Comparison of ENCODE assay signal across 1 cellular context in the genomic region with DNA sequence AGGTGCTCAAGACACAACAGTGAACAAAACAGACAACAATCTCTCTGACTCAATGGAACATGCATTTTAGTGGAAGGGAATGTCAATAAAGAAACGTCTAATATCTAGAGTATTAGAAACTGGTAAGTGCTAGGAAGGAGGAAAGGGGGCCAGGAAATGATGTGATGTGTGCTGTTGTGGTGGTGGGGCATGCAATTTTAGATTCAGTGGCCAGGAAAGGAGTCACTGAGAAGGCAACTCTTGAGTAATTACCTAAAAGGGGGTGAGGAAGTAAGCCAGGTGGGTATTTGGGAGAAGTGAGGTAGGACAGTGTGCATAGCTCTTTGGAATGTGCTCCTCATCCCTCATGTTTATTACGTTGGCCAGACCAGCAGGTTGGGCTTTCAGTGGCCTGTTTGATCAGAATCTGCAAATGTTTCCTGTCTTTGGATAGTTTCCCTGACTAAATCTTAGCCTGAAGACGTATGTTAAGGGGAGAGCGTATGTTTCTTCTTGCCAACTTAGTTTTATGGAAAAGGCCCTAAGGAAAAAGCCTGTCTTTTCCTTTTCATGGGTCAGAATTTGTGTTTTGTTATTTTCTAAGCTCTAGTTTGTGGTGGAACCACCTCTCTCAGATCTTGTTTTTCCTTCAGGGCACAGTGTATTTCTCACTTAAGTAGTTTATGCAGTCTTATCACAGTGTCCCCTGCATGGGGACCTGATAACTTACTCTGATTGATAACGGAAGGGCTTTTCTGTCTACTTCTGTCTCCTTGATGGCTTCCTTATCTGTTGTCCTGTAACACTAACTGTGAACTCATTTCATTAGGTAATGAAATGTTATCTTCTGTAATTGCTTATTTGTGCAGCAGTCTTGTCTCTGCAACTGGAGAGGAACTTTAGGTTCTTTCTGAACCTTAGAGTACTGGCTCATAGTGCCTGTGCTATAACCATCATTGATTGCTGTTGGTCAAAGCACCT.
TF ChIP-seq lines count a peak whose summit lies in the region.

No MANE protein-coding gene starts in this region.

TF ChIP-seq in GM23338, 12 proteins besides CTCF, POLR2A, EP300 and RAD21 (continued from another document):
- TF ChIP-seq, protein P1, sequence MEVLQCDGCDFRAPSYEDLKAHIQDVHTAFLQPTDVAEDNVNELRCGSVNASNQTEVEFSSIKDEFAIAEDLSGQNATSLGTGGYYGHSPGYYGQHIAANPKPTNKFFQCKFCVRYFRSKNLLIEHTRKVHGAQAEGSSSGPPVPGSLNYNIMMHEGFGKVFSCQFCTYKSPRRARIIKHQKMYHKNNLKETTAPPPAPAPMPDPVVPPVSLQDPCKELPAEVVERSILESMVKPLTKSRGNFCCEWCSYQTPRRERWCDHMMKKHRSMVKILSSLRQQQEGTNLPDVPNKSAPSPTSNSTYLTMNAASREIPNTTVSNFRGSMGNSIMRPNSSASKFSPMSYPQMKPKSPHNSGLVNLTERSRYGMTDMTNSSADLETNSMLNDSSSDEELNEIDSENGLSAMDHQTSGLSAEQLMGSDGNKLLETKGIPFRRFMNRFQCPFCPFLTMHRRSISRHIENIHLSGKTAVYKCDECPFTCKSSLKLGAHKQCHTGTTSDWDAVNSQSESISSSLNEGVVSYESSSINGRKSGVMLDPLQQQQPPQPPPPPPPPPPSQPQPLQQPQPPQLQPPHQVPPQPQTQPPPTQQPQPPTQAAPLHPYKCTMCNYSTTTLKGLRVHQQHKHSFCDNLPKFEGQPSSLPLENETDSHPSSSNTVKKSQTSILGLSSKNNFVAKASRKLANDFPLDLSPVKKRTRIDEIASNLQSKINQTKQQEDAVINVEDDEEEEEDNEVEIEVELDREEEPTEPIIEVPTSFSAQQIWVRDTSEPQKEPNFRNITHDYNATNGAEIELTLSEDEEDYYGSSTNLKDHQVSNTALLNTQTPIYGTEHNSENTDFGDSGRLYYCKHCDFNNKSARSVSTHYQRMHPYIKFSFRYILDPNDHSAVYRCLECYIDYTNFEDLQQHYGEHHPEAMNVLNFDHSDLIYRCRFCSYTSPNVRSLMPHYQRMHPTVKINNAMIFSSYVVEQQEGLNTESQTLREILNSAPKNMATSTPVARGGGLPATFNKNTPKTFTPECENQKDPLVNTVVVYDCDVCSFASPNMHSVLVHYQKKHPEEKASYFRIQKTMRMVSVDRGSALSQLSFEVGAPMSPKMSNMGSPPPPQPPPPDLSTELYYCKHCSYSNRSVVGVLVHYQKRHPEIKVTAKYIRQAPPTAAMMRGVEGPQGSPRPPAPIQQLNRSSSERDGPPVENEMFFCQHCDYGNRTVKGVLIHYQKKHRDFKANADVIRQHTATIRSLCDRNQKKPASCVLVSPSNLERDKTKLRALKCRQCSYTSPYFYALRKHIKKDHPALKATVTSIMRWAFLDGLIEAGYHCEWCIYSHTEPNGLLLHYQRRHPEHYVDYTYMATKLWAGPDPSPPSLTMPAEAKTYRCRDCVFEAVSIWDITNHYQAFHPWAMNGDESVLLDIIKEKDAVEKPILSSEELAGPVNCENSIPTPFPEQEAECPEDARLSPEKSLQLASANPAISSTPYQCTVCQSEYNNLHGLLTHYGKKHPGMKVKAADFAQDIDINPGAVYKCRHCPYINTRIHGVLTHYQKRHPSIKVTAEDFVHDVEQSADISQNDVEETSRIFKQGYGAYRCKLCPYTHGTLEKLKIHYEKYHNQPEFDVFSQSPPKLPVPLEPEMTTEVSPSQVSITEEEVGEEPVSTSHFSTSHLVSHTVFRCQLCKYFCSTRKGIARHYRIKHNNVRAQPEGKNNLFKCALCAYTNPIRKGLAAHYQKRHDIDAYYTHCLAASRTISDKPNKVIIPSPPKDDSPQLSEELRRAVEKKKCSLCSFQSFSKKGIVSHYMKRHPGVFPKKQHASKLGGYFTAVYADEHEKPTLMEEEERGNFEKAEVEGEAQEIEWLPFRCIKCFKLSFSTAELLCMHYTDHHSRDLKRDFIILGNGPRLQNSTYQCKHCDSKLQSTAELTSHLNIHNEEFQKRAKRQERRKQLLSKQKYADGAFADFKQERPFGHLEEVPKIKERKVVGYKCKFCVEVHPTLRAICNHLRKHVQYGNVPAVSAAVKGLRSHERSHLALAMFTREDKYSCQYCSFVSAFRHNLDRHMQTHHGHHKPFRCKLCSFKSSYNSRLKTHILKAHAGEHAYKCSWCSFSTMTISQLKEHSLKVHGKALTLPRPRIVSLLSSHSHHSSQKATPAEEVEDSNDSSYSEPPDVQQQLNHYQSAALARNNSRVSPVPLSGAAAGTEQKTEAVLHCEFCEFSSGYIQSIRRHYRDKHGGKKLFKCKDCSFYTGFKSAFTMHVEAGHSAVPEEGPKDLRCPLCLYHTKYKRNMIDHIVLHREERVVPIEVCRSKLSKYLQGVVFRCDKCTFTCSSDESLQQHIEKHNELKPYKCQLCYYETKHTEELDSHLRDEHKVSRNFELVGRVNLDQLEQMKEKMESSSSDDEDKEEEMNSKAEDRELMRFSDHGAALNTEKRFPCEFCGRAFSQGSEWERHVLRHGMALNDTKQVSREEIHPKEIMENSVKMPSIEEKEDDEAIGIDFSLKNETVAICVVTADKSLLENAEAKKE (CRISPR knock-in tag; IDR thresholded peaks at IDR 0.05), result no peak
- no peak for TF ChIP-seq NANOG (IDR thresholded peaks at IDR 0.05; ENCODE audit: borderline replicate concordance)
- no peak for TF ChIP-seq ZNF114 (CRISPR knock-in tag; IDR thresholded peaks at IDR 0.05)
- no peak for TF ChIP-seq REST (IDR thresholded peaks at IDR 0.05; ENCODE audit: unreplicated experiment)
- no peak for TF ChIP-seq ZNF331 (CRISPR knock-in tag; IDR thresholded peaks at IDR 0.05; ENCODE audit: low read depth)
